ENCODE assay signal across 11 cellular contexts in genomic region chr14:65282909-65283253, GRCh38.
DNase-seq lines count a peak whose midpoint lies in the region; ATAC-seq, FAIRE-seq and TF ChIP-seq lines count a peak whose summit lies in the region.
"Had no signal": no experiment of that assay in that cellular context is flagged by ENCODE, and none has a peak within 500 bp of the region (broad histone marks: within the 10 kb centered on the region; RNA-seq: fewer than 3 reads in every experiment).

No MANE protein-coding gene starts in this region.

- TF ChIP-seq CTCF in AG04450 (IDR thresholded peaks at IDR 0.05; ENCODE audit: low read depth, low read length): no peak

- H3K9me3 ChIP-seq in AG04450 (ENCODE audit: control insufficient read depth, insufficient read depth, low read length) (peaks cover 22% of the 10 kb centered on the region), HUES48 (ENCODE audit: control insufficient read depth, insufficient read depth, low read length) (no peaks in the 10 kb centered on the region; the same call in 1 of the 2 replicates), muscle layer of duodenum (ENCODE audit: control insufficient read depth in 1 of 2, low read length in 2 of 2) (no peaks in the 10 kb centered on the region)

- no peaks in the 10 kb centered on the region for H3K27me3 ChIP-seq in AG04450 (ENCODE audit: control insufficient read depth, insufficient read depth, low read length)
- no peaks in the 10 kb centered on the region for H3K27me3 ChIP-seq in HUES48 (ENCODE audit: control insufficient read depth, insufficient read depth, low read length)
- no peaks in the 10 kb centered on the region for H3K27me3 ChIP-seq in muscle layer of duodenum (ENCODE audit: low read depth, low read length)

- CTCF ChIA-PET in AG04450 (lab: Charles Lee): no interaction called here

- no peak for ATAC-seq in HG03108 (IDR thresholded peaks at IDR 0.05; ENCODE audit: unreplicated experiment)

- H3K36me3 ChIP-seq in HUES48 (ENCODE audit: control insufficient read depth, insufficient read depth, low read length): no peaks in the 10 kb centered on the region
- H3K36me3 ChIP-seq in muscle layer of duodenum (ENCODE audit: control insufficient read depth in 1 of 2, insufficient read depth in 2 of 2, low read length in 2 of 2): no peaks in the 10 kb centered on the region

- H3K4me3 ChIP-seq in AG04450 (ENCODE audit: low read depth, low read length) (no peak overlapping the region), HUES48 (ENCODE audit: low read depth, low read length) (no peak overlapping the region), muscle layer of duodenum (ENCODE audit: low read depth in 1 of 2, low read length in 2 of 2) (peak overlapping the region; percentile 49 to 63)
- H3K4me3 ChIP-seq: lung had no signal

- FAIRE-seq in HTR-8/SVneo (lab: Jason Lieb, UNC): no peak

- POLR2A ChIA-PET in AG04450 (lab: Yijun Ruan, JAX): no interaction called here

- H3K27ac ChIP-seq in AG04450 (ENCODE audit: low read depth, low read length) (peak overlapping the region; percentile 67), HUES48 (ENCODE audit: low read depth, low read length) (peak overlapping the region; percentile 92), angular gyrus (ENCODE audit: low read depth, low read length) (peak overlapping the region; percentile 99), muscle layer of duodenum (ENCODE audit: low read length) (peak overlapping the region; percentile 76)
- H3K27ac ChIP-seq: epithelial cell of prostate had no signal

- H3K9ac ChIP-seq in HUES48 (ENCODE audit: low read depth, low read length): no peak overlapping the region

- peaks cover 15% of the 10 kb centered on the region for H3K4me1 ChIP-seq in HUES48 (ENCODE audit: control insufficient read depth, insufficient read depth, low read length)
- H3K4me1 ChIP-seq in muscle layer of duodenum (ENCODE audit: control insufficient read depth in 1 of 2, insufficient read depth in 2 of 2, low read length in 2 of 2): peaks cover 15 to 17% of the 10 kb centered on the region in 2 donors

- DNase-seq in AG04450 (ENCODE audit: low read depth, low spot score) (no peak), NCI-H2171 treated with DMSO at 0.1 percent for 48 hours (lab: John Stamatoyannopoulos, UW) (no peak), HTR-8/SVneo (ENCODE audit: insufficient read length, low spot score) (no peak)
- no peak for DNase-seq in effector CD8-positive, alpha-beta T cell (lab: John Stamatoyannopoulos, UW)
- DNase-seq: stimulated activated CD4-positive, alpha-beta T cell treated with anti-CD3 and anti-CD28 coated beads, Interleukin-2, amount 100 ng/mL, for 24 hours had no signal

Comparison
In these comparisons a context has a peak if more than half of its experiments do, and no peak if none do; other contexts are left out.
1. H3K4me3 ChIP-seq: peak in muscle layer of duodenum (2 of 2); none in AG04450 (single experiment) and HUES48 (single experiment).
2. Peak in every context shown above with its lines, with median percentiles within 50 percentile points of each other: H3K27ac ChIP-seq.